In genomic region chr3:49199244-49199899, GRCh38 we compare ENCODE assay signal across 9 cellular contexts. TPM values are rescaled to one million over a fixed set of nuclear protein-coding genes. Genes with fewer than 3 reads are reported as not detected.
A peak's percentile ranks its signal among the peaks of the same experiment; 100 is the strongest.
DNase-seq lines count a peak whose midpoint lies in the region; TF ChIP-seq lines count a peak whose summit lies in the region.
"Had no signal": no experiment of that assay in that cellular context is flagged by ENCODE, and none has a peak within 500 bp of the region (broad histone marks: within the 10 kb centered on the region; RNA-seq: fewer than 3 reads in every experiment).

No MANE protein-coding gene starts in this region.

- DNase-seq in ELF-1 (ENCODE audit: low read depth, low spot score), result peak; percentile 96
- DNase-seq in astrocyte of the cerebellum (ENCODE audit: low read depth), result peak; percentile 40
- DNase-seq in left ventricle myocardium inferior, result peak; percentile 98
- peak; percentile 67 for DNase-seq in renal cortical epithelial cell (ENCODE audit: low read depth)
- no peak for DNase-seq in type B pancreatic cell (ENCODE audit: extremely low spot score, unreplicated experiment)
- DNase-seq in endothelial cell (ENCODE audit: low spot score), result no peak
- no peak for DNase-seq in NCI-H446 (lab: John Stamatoyannopoulos, UW)
- no peak for DNase-seq in kidney glomerular epithelial cell (lab: John Stamatoyannopoulos, UW)

- H3K9me3 ChIP-seq in left ventricle myocardium inferior (replicated peaks), result no peaks in the 10 kb centered on the region

- H3K36me3 Mint-ChIP-seq in type B pancreatic cell (no peaks in the 10 kb centered on the region), endothelial cell (ENCODE audit: low read depth, unreplicated experiment) (no peaks in the 10 kb centered on the region)

- H3K36me3 ChIP-seq in left ventricle myocardium inferior, result no peaks in the 10 kb centered on the region

- H3K4me1 Mint-ChIP-seq in type B pancreatic cell (ENCODE audit: unreplicated experiment), result no peaks in the 10 kb centered on the region
- no peaks in the 10 kb centered on the region for H3K4me1 Mint-ChIP-seq in endothelial cell (ENCODE audit: unreplicated experiment)

- H3K27ac Mint-ChIP-seq in type B pancreatic cell (no peak overlapping the region), endothelial cell (ENCODE audit: unreplicated experiment) (no peak overlapping the region)

- intact Hi-C loops in left ventricle myocardium inferior (cut with micrococcal nuclease), result no loop called here

- TF ChIP-seq CTCF in astrocyte of the cerebellum (IDR thresholded peaks at IDR 0.05; ENCODE audit: low read depth, low read length, missing control alignments) (no peak), left ventricle myocardium inferior (IDR thresholded peaks at IDR 0.05; ENCODE audit: borderline replicate concordance) (no peak), type B pancreatic cell (conservative IDR thresholded peaks at IDR 0.05) (no peak), endothelial cell (IDR thresholded peaks at IDR 0.05; ENCODE audit: unreplicated experiment) (no peak)

- peaks cover 5% of the 10 kb centered on the region for H3K9me3 Mint-ChIP-seq in type B pancreatic cell
- H3K9me3 Mint-ChIP-seq in endothelial cell (ENCODE audit: unreplicated experiment), result no peaks in the 10 kb centered on the region

- peaks cover 16% of the 10 kb centered on the region for H3K4me1 ChIP-seq in left ventricle myocardium inferior

- no peaks in the 10 kb centered on the region for H3K27me3 Mint-ChIP-seq in type B pancreatic cell
- H3K27me3 Mint-ChIP-seq in endothelial cell (ENCODE audit: unreplicated experiment), result no peaks in the 10 kb centered on the region

- in situ Hi-C loops in astrocyte of the cerebellum (cut with HindIII; ENCODE audit: low sequenced_read_pairs), result no loop called here

- H3K4me3 Mint-ChIP-seq in type B pancreatic cell (no peak overlapping the region), endothelial cell (ENCODE audit: unreplicated experiment) (no peak overlapping the region)

- H3K27ac ChIP-seq in left ventricle myocardium inferior (replicated peaks), result peak overlapping the region; percentile 86
- H3K27ac ChIP-seq: VCaP had no signal

- no peaks in the 10 kb centered on the region for H3K27me3 ChIP-seq in left ventricle myocardium inferior (ENCODE audit: low read depth)

- H3K4me3 ChIP-seq in astrocyte of the cerebellum (ENCODE audit: low read depth, low read length) (peak overlapping the region; percentile 38), left ventricle myocardium inferior (peak overlapping the region; percentile 72)

RNA-seq across cellular contexts. Expression of gene KLHDC8B, which starts 28.0 kb away (rescaled TPM):
- 92.5 TPM for total RNA-seq in left ventricle myocardium inferior
- 20.1 and 26.6 TPM in 2 replicates for total RNA-seq in renal cortical epithelial cell
- 42.1 and 57.6 TPM in 2 replicates for total RNA-seq in type B pancreatic cell (ENCODE audit: low replicate concordance)
- 16.7 TPM for total RNA-seq in endothelial cell (ENCODE audit: unreplicated experiment)

RNA-seq across cellular contexts. Expression of gene CCDC71, which starts 33.2 kb away (rescaled TPM):
- 11.9 TPM for total RNA-seq in left ventricle myocardium inferior
- 15.1 and 28.7 TPM in 2 replicates for total RNA-seq in renal cortical epithelial cell
- 27.4 and 28.5 TPM in 2 replicates for total RNA-seq in type B pancreatic cell (ENCODE audit: low replicate concordance)
- total RNA-seq in endothelial cell (ENCODE audit: unreplicated experiment), result 24.8 TPM

Comparison
In these comparisons a context has a peak if more than half of its experiments do, and no peak if none do; other contexts are left out.
1. DNase-seq: peak in ELF-1 (single experiment), astrocyte of the cerebellum (single experiment), left ventricle myocardium inferior (single experiment) and renal cortical epithelial cell (single experiment); none in type B pancreatic cell (single experiment), endothelial cell (single experiment), NCI-H446 (0 of 2) and kidney glomerular epithelial cell (single experiment).